ENCODE assay signal across 8 cellular contexts in genomic region chr12:123983822-123984485, GRCh38. TPM values are rescaled to one million over a fixed set of nuclear protein-coding genes. Genes with fewer than 3 reads are reported as not detected.
DNase-seq lines count a peak whose midpoint lies in the region; ATAC-seq, FAIRE-seq and TF ChIP-seq lines count a peak whose summit lies in the region.

No MANE protein-coding gene starts in this region.

- H4K20me1 ChIP-seq in keratinocyte (ENCODE audit: control insufficient read depth, extremely low read depth, insufficient read depth, low read length), result no peaks in the 10 kb centered on the region

- H3K9ac ChIP-seq in keratinocyte (ENCODE audit: control insufficient read depth, extremely low read depth, insufficient read depth, low read length), result no peak overlapping the region

- H3K4me3 ChIP-seq in NB4 (ENCODE audit: low read depth, low read length), result no peak overlapping the region
- H3K4me3 ChIP-seq in breast epithelium, result no peak overlapping the region
- H3K4me3 ChIP-seq in keratinocyte (ENCODE audit: control insufficient read depth in 2 of 3, extremely low read depth in 1 of 3, insufficient read depth in 2 of 3, low read depth in 1 of 3, low read length in 3 of 3), result no peak overlapping the region

- DNase-seq in NCI-H446 (lab: John Stamatoyannopoulos, UW) (peak; percentile 37 to 57), NCI-H446 treated with DMSO at 0.1 percent for 48 hours (lab: John Stamatoyannopoulos, UW) (no peak), NB4 (ENCODE audit: low read depth) (peak; percentile 79), T-helper 2 cell (peak in 3 of 5 experiments; percentile 20 to 73 (median 21)), breast epithelium (ENCODE audit: low spot score in 2 of 2) (no peak), keratinocyte (ENCODE audit: low read depth, low spot score) (no peak)
- DNase-seq in stimulated activated CD8-positive, alpha-beta memory T cell treated with anti-CD3 and anti-CD28 coated beads, Interleukin-12 subunit alpha, Interleukin-12 subunit beta, amount 100 ng/mL, for 1 hour (ENCODE audit: low read depth), result peak; percentile 29

- TF ChIP-seq CTCF in NB4 (IDR thresholded peaks at IDR 0.05; ENCODE audit: low read depth, low read length), result peak; percentile 76
- TF ChIP-seq CTCF in breast epithelium (IDR thresholded peaks at IDR 0.05), result peak in 1 of 3 donors; percentile 53
- TF ChIP-seq CTCF in keratinocyte (optimal IDR thresholded peaks at IDR 0.05 in 1 of 3, IDR thresholded peaks at IDR 0.05 in 1 of 3, conservative IDR thresholded peaks at IDR 0.05 in 1 of 3; ENCODE audit: extremely low read depth in 1 of 3, insufficient read depth in 2 of 3, low read length in 3 of 3), result peak; percentile 56 to 64 (median 59)

- no peak overlapping the region for H2AFZ ChIP-seq in keratinocyte (ENCODE audit: control insufficient read depth, low read length)

- peaks cover 4% of the 10 kb centered on the region for H3K79me2 ChIP-seq in keratinocyte (ENCODE audit: control insufficient read depth, insufficient read depth, low read length)

- no peak overlapping the region for H3K4me2 ChIP-seq in keratinocyte (ENCODE audit: control insufficient read depth, extremely low read depth, insufficient read depth, low read depth, low read length)

- H3K9me1 ChIP-seq in keratinocyte (ENCODE audit: control insufficient read depth, extremely low read depth, insufficient read depth, low read length), result no peaks in the 10 kb centered on the region

- TF ChIP-seq POLR2A in NB4 (IDR thresholded peaks at IDR 0.05; ENCODE audit: extremely low read depth, insufficient read length), result no peak
- no peak for TF ChIP-seq POLR2A in breast epithelium (IDR thresholded peaks at IDR 0.05)

- intact Hi-C loops in breast epithelium (cut with DNase I; ENCODE audit: low total_unique reads), result no loop called here

- H3K27me3 ChIP-seq in breast epithelium (no peaks in the 10 kb centered on the region), keratinocyte (ENCODE audit: control insufficient read depth, extremely low read depth, insufficient read depth, low read length) (no peaks in the 10 kb centered on the region)

- no peaks in the 10 kb centered on the region for H3K4me1 ChIP-seq in breast epithelium
- no peaks in the 10 kb centered on the region for H3K4me1 ChIP-seq in keratinocyte (ENCODE audit: control insufficient read depth, extremely low read depth, insufficient read depth, low read length)

- H3K9me3 ChIP-seq in breast epithelium (no peaks in the 10 kb centered on the region), keratinocyte (ENCODE audit: control insufficient read depth, low read depth, low read length) (no peaks in the 10 kb centered on the region)

- no peak for ATAC-seq in HG03378 (IDR thresholded peaks at IDR 0.05; ENCODE audit: unreplicated experiment)

- H3K27ac ChIP-seq in breast epithelium (peak overlapping the region; percentile 9 to 54), keratinocyte (ENCODE audit: control insufficient read depth, insufficient read depth, low read length) (no peak overlapping the region)

- dilution Hi-C loops in keratinocyte (cut with MboI; ENCODE audit: extremely low pct_ligation_motif_present, low sequenced_read_pairs), result no loop called here

- FAIRE-seq in keratinocyte (lab: Jason Lieb, UNC), result peak; percentile 48

- H3K36me3 ChIP-seq in breast epithelium (no peaks in the 10 kb centered on the region), keratinocyte (ENCODE audit: control insufficient read depth in 2 of 2, extremely low read depth in 1 of 2, insufficient read depth in 2 of 2, low read length in 2 of 2) (peaks cover 0 to 3% of the 10 kb centered on the region in 2 experiments)

RNA-seq across cellular contexts. Expression of gene ZNF664, which starts 10.9 kb away (rescaled TPM):
- 100 to 1,000 TPM in 1 of 3 donors, 10 to 100 TPM in 2; 78.3 to 113 (median 97.8) TPM for total RNA-seq in breast epithelium
- polyA plus RNA-seq in keratinocyte, result 36.7 to 48.7 TPM (median 39.2 TPM) in 3 replicates
- polyA plus RNA-seq in keratinocyte (2011; ENCODE audit: low read depth), result 6.9 TPM
- polyA plus RNA-seq in keratinocyte (2011; cell fraction: cytosol; rRNA removed), result 28.6 and 52.7 TPM in 2 replicates
- polyA plus RNA-seq in keratinocyte (2011; cell fraction: nucleus; rRNA removed), result 42.4 and 49.1 TPM in 2 replicates
- polyA plus RNA-seq in keratinocyte (2012; ENCODE audit: low replicate concordance), result 24.0 and 35.2 TPM in 2 replicates
- polyA minus RNA-seq in keratinocyte, result 22.0 to 33.7 TPM (median 30.4 TPM) in 3 replicates
- 33.2 TPM for polyA minus RNA-seq in keratinocyte (2011; cell fraction: cytosol; rRNA and poly(A)+ RNA removed)
- polyA minus RNA-seq in keratinocyte (2011; cell fraction: nucleus; rRNA and poly(A)+ RNA removed), result 13.3 and 23.7 TPM in 2 replicates

RNA-seq across cellular contexts. Expression of gene CCDC92, which starts 11.3 kb away (rescaled TPM):
- total RNA-seq in breast epithelium, result 10 to 100 TPM; 17.4 to 40.0 (median 24.6) TPM
- polyA plus RNA-seq in keratinocyte, result 7.4 to 24.5 TPM (median 8.3 TPM) in 3 replicates
- polyA plus RNA-seq in keratinocyte (2011; ENCODE audit: low read depth), result 32.7 TPM
- 21.3 and 32.0 TPM in 2 replicates for polyA plus RNA-seq in keratinocyte (2011; cell fraction: cytosol; rRNA removed)
- 13.6 and 18.5 TPM in 2 replicates for polyA plus RNA-seq in keratinocyte (2011; cell fraction: nucleus; rRNA removed)
- 16.4 and 23.9 TPM in 2 replicates for polyA plus RNA-seq in keratinocyte (2012; ENCODE audit: low replicate concordance)
- 7.5 to 18.9 TPM (median 7.8 TPM) in 3 replicates for polyA minus RNA-seq in keratinocyte
- polyA minus RNA-seq in keratinocyte (2011; cell fraction: cytosol; rRNA and poly(A)+ RNA removed), result 13.0 TPM
- 3.9 and 7.3 TPM in 2 replicates for polyA minus RNA-seq in keratinocyte (2011; cell fraction: nucleus; rRNA and poly(A)+ RNA removed)

Comparison
In these comparisons a context has a peak if more than half of its experiments do, and no peak if none do; other contexts are left out.
1. DNase-seq: peak in NCI-H446 (2 of 2), NB4 (single experiment), T-helper 2 cell (3 of 5) and stimulated activated CD8-positive, alpha-beta memory T cell treated with anti-CD3 and anti-CD28 coated beads, Interleukin-12 subunit alpha, Interleukin-12 subunit beta, amount 100 ng/mL, for 1 hour (single experiment); none in NCI-H446 treated with DMSO at 0.1 percent for 48 hours (single experiment), breast epithelium (0 of 2) and keratinocyte (single experiment).